8 cellular contexts compared by ENCODE assay signal in the genomic region with DNA sequence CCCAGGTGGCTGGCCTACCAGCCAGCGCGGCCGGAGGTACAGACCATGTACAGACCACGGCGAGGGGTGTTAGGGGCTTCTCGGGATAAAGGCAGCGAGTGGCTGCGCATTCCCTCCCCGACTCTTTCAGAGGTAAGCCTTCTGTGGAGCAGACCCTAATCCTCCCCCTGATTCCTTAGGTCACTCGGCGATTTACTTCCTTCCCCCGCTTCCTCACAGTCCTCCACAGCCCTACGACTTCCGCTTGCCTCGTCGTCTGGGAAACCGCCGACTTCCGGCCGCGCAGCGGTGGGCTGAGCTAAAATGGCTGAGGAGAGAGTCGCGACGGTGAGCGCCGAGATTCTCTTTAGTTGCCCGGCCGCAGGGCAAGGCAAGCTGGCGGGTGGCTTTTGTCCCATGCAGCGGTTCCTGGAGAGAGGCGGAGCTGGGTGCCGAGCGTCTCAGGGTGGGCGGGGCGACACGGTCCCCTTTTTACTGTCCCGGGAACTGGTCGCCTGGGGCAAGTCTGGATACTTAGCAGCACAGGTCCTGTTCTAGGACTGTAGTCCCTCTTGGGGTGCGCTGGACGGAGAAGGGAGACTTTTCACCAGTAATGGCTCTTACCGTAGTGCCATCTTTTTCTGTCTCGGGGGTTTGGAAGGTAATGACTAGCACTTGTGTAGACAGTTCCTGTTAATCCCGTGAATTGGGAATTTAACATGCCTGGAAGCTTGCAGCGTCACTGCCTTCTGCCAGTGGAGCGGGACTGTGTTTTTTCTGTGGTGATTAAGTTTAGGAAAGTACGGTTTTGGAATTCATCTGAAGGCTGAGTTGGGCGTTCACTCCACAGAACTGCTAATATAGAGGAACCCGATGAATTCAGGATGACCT. TPM values are rescaled to one million over a fixed set of nuclear protein-coding genes. Genes with fewer than 3 reads are reported as not detected.
DNase-seq lines count a peak whose midpoint lies in the region; ATAC-seq lines count a peak whose summit lies in the region.

A gene with protein sequence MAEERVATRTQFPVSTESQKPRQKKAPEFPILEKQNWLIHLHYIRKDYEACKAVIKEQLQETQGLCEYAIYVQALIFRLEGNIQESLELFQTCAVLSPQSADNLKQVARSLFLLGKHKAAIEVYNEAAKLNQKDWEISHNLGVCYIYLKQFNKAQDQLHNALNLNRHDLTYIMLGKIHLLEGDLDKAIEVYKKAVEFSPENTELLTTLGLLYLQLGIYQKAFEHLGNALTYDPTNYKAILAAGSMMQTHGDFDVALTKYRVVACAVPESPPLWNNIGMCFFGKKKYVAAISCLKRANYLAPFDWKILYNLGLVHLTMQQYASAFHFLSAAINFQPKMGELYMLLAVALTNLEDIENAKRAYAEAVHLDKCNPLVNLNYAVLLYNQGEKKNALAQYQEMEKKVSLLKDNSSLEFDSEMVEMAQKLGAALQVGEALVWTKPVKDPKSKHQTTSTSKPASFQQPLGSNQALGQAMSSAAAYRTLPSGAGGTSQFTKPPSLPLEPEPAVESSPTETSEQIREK (plus strand): TSS at position 283 of the 870 bp plus-strand sequence. CDS start 21 bp downstream, at position 304.
A gene with protein sequence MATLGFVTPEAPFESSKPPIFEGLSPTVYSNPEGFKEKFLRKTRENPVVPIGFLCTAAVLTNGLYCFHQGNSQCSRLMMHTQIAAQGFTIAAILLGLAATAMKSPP (minus strand): TSS at position 258 of the 870 bp plus-strand sequence. CDS start 9,808 bp downstream, outside the sequence.

- H3K27me3 Mint-ChIP-seq in effector memory CD8-positive, alpha-beta T cell = no peaks in the 10 kb centered on the region

- H3K36me3 Mint-ChIP-seq in effector memory CD8-positive, alpha-beta T cell (ENCODE audit: insufficient read depth) = peaks cover 8% of the 10 kb centered on the region

- H3K4me3 Mint-ChIP-seq in effector memory CD8-positive, alpha-beta T cell = peak within 1 kb of the TSS; percentile 96 to 97

- H3K27ac Mint-ChIP-seq in effector memory CD8-positive, alpha-beta T cell = peak within 1 kb of the TSS; percentile 95 to 99

- no peaks in the 10 kb centered on the region for H3K9me3 Mint-ChIP-seq in effector memory CD8-positive, alpha-beta T cell

- peak; percentile 98 for ATAC-seq in GM19438 (IDR thresholded peaks at IDR 0.05; ENCODE audit: low read depth, unreplicated experiment)
- peak; percentile 95 for ATAC-seq in HG03571 (IDR thresholded peaks at IDR 0.05; ENCODE audit: unreplicated experiment)
- ATAC-seq in effector memory CD8-positive, alpha-beta T cell (replicated peaks) = peak; percentile 96

- DNase-seq in AG20443 (ENCODE audit: low spot score) = peak; percentile 92
- peak; percentile 72 to 74 for DNase-seq in activated CD4-positive, alpha-beta T cell treated with anti-CD3 and anti-CD28 coated beads, Interleukin-2, amount 50 U/mL, for 4 hours
- peak; percentile 79 to 81 (median 80) for DNase-seq in effector memory CD8-positive, alpha-beta T cell
- peak; percentile 94 for DNase-seq in mesenteric fat pad (ENCODE audit: low spot score)
- DNase-seq in stimulated activated CD8-positive, alpha-beta memory T cell treated with anti-CD3 and anti-CD28 coated beads, Interleukin-2, amount 100 ng/mL, for 1 hour (ENCODE audit: low read depth in 2 of 2) = peak; percentile 70 to 81
- DNase-seq in NCI-H748 (lab: John Stamatoyannopoulos, UW; ENCODE audit: unreplicated experiment) = no peak

- peaks cover 8 to 14% of the 10 kb centered on the region in 2 donors for H3K4me1 Mint-ChIP-seq in effector memory CD8-positive, alpha-beta T cell (ENCODE audit: low read depth in 2 of 2)

RNA-seq across cellular contexts. Expression of the first gene that starts in this region (rescaled TPM):
- total RNA-seq in mesenteric fat pad = 10.2 TPM

RNA-seq across cellular contexts. Expression of the second gene that starts in this region (rescaled TPM):
- not detected for total RNA-seq in mesenteric fat pad
